ENCODE assay signal across 23 cellular contexts in the genomic region with DNA sequence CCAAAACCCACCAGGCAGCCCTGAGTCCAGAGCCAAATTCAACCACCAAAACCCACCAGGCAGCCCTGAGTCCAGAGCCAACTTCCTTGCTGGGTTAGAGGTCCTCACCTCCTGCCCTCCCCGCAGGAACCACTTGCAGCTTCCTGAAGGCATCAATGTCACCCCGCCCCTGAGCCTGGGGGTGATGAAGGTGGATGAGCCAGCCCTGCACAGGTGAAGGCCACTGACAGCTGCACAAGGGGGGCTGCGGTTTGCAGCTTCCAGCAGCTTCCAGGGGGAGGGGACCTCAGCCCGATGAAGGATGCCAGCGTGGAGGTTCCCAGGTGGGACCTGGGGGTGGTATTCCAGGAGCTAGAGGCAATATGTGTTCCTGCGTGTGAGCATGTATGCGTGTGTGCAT. TPM values are rescaled to one million over a fixed set of nuclear protein-coding genes. Genes with fewer than 3 reads are reported as not detected.
DNase-seq lines count a peak whose midpoint lies in the region; ATAC-seq and TF ChIP-seq lines count a peak whose summit lies in the region.
"Had no signal": no experiment of that assay in that cellular context is flagged by ENCODE, and none has a peak within 500 bp of the region (broad histone marks: within the 10 kb centered on the region; RNA-seq: fewer than 3 reads in every experiment).

No MANE protein-coding gene starts in this region.

- DNase-seq in CD8-positive, alpha-beta memory T cell: no peak
- DNase-seq in IMR-90 (no peak), osteoblast (ENCODE audit: insufficient read length, low spot score, missing footprints) (peak; percentile 34), GM20000 (ENCODE audit: low spot score) (no peak), NCI-H510A (lab: John Stamatoyannopoulos, UW) (no peak), foreskin fibroblast (no peak)
- no peak for DNase-seq in effector memory CD8-positive, alpha-beta T cell
- DNase-seq: activated CD4-positive, CD25-positive, alpha-beta regulatory T cell treated with anti-CD3 and anti-CD28 coated beads, Interleukin-2, amount 50 U/mL, for 72 hours; activated effector memory CD4-positive, alpha-beta T cell treated with anti-CD3 and anti-CD28 coated beads, Interleukin-2, amount 50 U/mL, for 16 hours; activated T-cell treated with anti-CD3 and anti-CD28 coated beads, Interleukin-2, amount 50 U/mL, for 1 hour; CD4-positive, CD25-positive, alpha-beta regulatory T cell; H9; left ventricle myocardium inferior; naive B cell; NCI-H1436; NCI-H2081 treated with DMSO at 0.1 percent for 48 hours; ovary; T-helper 17 cell had no signal

- H3K79me2 ChIP-seq in osteoblast (ENCODE audit: insufficient read depth, low read length): no peaks in the 10 kb centered on the region

- no peaks in the 10 kb centered on the region for H3K36me3 ChIP-seq in CD8-positive, alpha-beta memory T cell (ENCODE audit: insufficient read depth, low read length)
- H3K36me3 ChIP-seq in IMR-90 (ENCODE audit: control insufficient read depth, insufficient read depth, low read length) (no peaks in the 10 kb centered on the region; the same call in 1 of the 2 replicates), osteoblast (ENCODE audit: insufficient read depth, low read length) (no peaks in the 10 kb centered on the region)
- H3K36me3 ChIP-seq: adrenal gland, left ventricle myocardium inferior, ovary had no signal

- intact Hi-C loops in IMR-90 (cut with micrococcal nuclease): no loop called here

- no peak overlapping the region for H3K27ac ChIP-seq in CD8-positive, alpha-beta memory T cell (ENCODE audit: low read depth, low read length)
- H3K27ac ChIP-seq in IMR-90 (ENCODE audit: insufficient read depth, low read length) (no peak overlapping the region), osteoblast (ENCODE audit: low read depth, low read length) (no peak overlapping the region)
- H3K27ac ChIP-seq: adrenal gland, KMS-11, left ventricle myocardium inferior, ovary, SK-N-MC had no signal

- H4K5ac ChIP-seq in IMR-90 (ENCODE audit: low read depth, low read length): no peak overlapping the region

- TF ChIP-seq CTCF in IMR-90 (conservative IDR thresholded peaks at IDR 0.05; ENCODE audit: low read depth, low read length) (no peak), osteoblast (IDR thresholded peaks at IDR 0.05; ENCODE audit: extremely low read depth, low read depth, low read length) (no peak), GM20000 (IDR thresholded peaks at IDR 0.05; ENCODE audit: extremely low read depth, missing control alignments) (no peak), foreskin fibroblast (IDR thresholded peaks at IDR 0.05; ENCODE audit: low read depth, low read length) (no peak)

- H3K4me3 Mint-ChIP-seq in CD8-positive, alpha-beta memory T cell: peak overlapping the region in 3 of 7 donors; percentile 20 to 68 (median 27)
- peak overlapping the region; percentile 50 to 56 for H3K4me3 Mint-ChIP-seq in effector memory CD8-positive, alpha-beta T cell
- H3K4me3 Mint-ChIP-seq: H9, naive B cell, T-helper 17 cell had no signal

- TF ChIP-seq RAD21 in IMR-90 (IDR thresholded peaks at IDR 0.05; ENCODE audit: low read length): no peak

- no peak overlapping the region for H2AK9ac ChIP-seq in IMR-90 (replicated peaks; ENCODE audit: low read depth, low read length, poor library complexity)

- no peaks in the 10 kb centered on the region for H4K20me1 ChIP-seq in IMR-90 (ENCODE audit: insufficient read depth, low read length)
- no peaks in the 10 kb centered on the region for H4K20me1 ChIP-seq in osteoblast (ENCODE audit: insufficient read depth, low read length)

- H4K8ac ChIP-seq in IMR-90 (ENCODE audit: low read depth in 2 of 2, low read length in 2 of 2): no peak overlapping the region

- 90% methylated on average over 2 of the region's 7 CpGs; no CpG with 5 or more reads in 1 of the 2 experiments for WGBS in IMR-90 (ENCODE audit: extremely low coverage in 2 of 2, insufficient read length in 1 of 2), 2 experiments

- no peak overlapping the region for H3K18ac ChIP-seq in IMR-90 (ENCODE audit: low read depth, low read length)

- POLR2A ChIA-PET in CD8-positive, alpha-beta memory T cell (lab: Charles Lee): no interaction called here
- POLR2A ChIA-PET in IMR-90 (lab: Charles Lee; ENCODE audit: unreplicated experiment): no interaction called here

- dilution Hi-C loops in IMR-90 (cut with HindIII; ENCODE audit: low sequenced_read_pairs, unreplicated experiment): no loop called here

- H3K9me1 ChIP-seq in IMR-90 (ENCODE audit: insufficient read depth, low read length): peaks cover 20% of the 10 kb centered on the region

- no peak overlapping the region for H3K14ac ChIP-seq in IMR-90 (replicated peaks; ENCODE audit: low read depth, low read length)

- H3K4me1 Mint-ChIP-seq in CD8-positive, alpha-beta memory T cell: peaks cover 14 to 22% (median 14%) of the 10 kb centered on the region in 3 donors
- H3K4me1 Mint-ChIP-seq in effector memory CD8-positive, alpha-beta T cell (ENCODE audit: low read depth in 2 of 2): peaks cover 22% of the 10 kb centered on the region in 2 donors

- no peak overlapping the region for H2BK20ac ChIP-seq in IMR-90 (ENCODE audit: low read depth, low read length)

- no peaks in the 10 kb centered on the region for H3K27me3 Mint-ChIP-seq in CD8-positive, alpha-beta memory T cell
- no peaks in the 10 kb centered on the region for H3K27me3 Mint-ChIP-seq in effector memory CD8-positive, alpha-beta T cell
- H3K27me3 Mint-ChIP-seq: T-helper 17 cell had no signal

- H2AFZ ChIP-seq in IMR-90 (replicated peaks; ENCODE audit: low read length, poor library complexity) (no peak overlapping the region), osteoblast (ENCODE audit: low read length) (no peak overlapping the region)

- no peaks in the 10 kb centered on the region for H3K36me3 Mint-ChIP-seq in CD8-positive, alpha-beta memory T cell
- H3K36me3 Mint-ChIP-seq in effector memory CD8-positive, alpha-beta T cell (ENCODE audit: insufficient read depth): peaks cover 6% of the 10 kb centered on the region
- H3K36me3 Mint-ChIP-seq: CD4-positive, CD25-positive, alpha-beta regulatory T cell; naive B cell had no signal

- H3K9ac ChIP-seq in IMR-90 (ENCODE audit: low read depth, low read length): no peak overlapping the region
- H3K9ac ChIP-seq: KMS-11 had no signal

- TF ChIP-seq POLR2A in IMR-90 (IDR thresholded peaks at IDR 0.05; ENCODE audit: low read depth, low read length): no peak

- H2BK15ac ChIP-seq in IMR-90 (ENCODE audit: low read depth, low read length): no peak overlapping the region

- H3K9me3 ChIP-seq in CD8-positive, alpha-beta memory T cell (ENCODE audit: low read length): no peaks in the 10 kb centered on the region
- no peaks in the 10 kb centered on the region for H3K9me3 ChIP-seq in IMR-90 (ENCODE audit: control insufficient read depth, insufficient read depth, low read length)
- no peaks in the 10 kb centered on the region for H3K9me3 ChIP-seq in osteoblast (ENCODE audit: low read depth, low read length)
- H3K9me3 ChIP-seq: adrenal gland, body of pancreas, left ventricle myocardium inferior, ovary had no signal

- peaks cover 18% of the 10 kb centered on the region for H3K4me1 ChIP-seq in CD8-positive, alpha-beta memory T cell (ENCODE audit: insufficient read depth, low read length)
- peaks cover 20% of the 10 kb centered on the region for H3K4me1 ChIP-seq in IMR-90 (ENCODE audit: control insufficient read depth, insufficient read depth, low read length)
- peaks cover 22% of the 10 kb centered on the region for H3K4me1 ChIP-seq in osteoblast (ENCODE audit: insufficient read depth, low read length)

- H2AK5ac ChIP-seq in IMR-90 (ENCODE audit: low read depth, low read length): peak overlapping the region; percentile 68; the same call in 1 of the 2 replicates

- no peak overlapping the region for H4K91ac ChIP-seq in IMR-90 (ENCODE audit: insufficient read depth, low read depth, low read length)

- H3K4ac ChIP-seq in IMR-90 (ENCODE audit: low read depth, low read length): no peak overlapping the region

- no peak overlapping the region for H3K23ac ChIP-seq in IMR-90 (ENCODE audit: low read depth, low read length)

- H3K4me3 ChIP-seq in CD8-positive, alpha-beta memory T cell (ENCODE audit: low read length): no peak overlapping the region
- H3K4me3 ChIP-seq in IMR-90 (ENCODE audit: insufficient read depth, low read depth, low read length) (no peak overlapping the region), osteoblast (ENCODE audit: insufficient read depth, low read length) (no peak overlapping the region), foreskin fibroblast (ENCODE audit: low read depth in 1 of 2, low read length in 2 of 2) (no peak overlapping the region)
- H3K4me3 ChIP-seq: adrenal gland, body of pancreas, left ventricle myocardium inferior, ovary, SK-N-MC had no signal

- no peak overlapping the region for H3K56ac ChIP-seq in IMR-90 (ENCODE audit: extremely low read depth, insufficient read depth, low read length)

- H2BK120ac ChIP-seq in IMR-90 (ENCODE audit: low read depth, low read length): no peak overlapping the region

- no TSS peak for BruUV-seq in IMR-90 (replicated peaks; lab: Mats Ljungman, UMichigan)

- H3K4me2 ChIP-seq in IMR-90 (ENCODE audit: low read depth, low read length) (no peak overlapping the region), osteoblast (ENCODE audit: insufficient read depth, low read length) (no peak overlapping the region)
- H3K4me2 ChIP-seq: KMS-11 had no signal

- no peaks in the 10 kb centered on the region for H3K27me3 ChIP-seq in CD8-positive, alpha-beta memory T cell (ENCODE audit: insufficient read depth, low read length, poor library complexity, severe bottlenecking)
- H3K27me3 ChIP-seq in IMR-90 (ENCODE audit: control insufficient read depth, insufficient read depth, low read length) (no peaks in the 10 kb centered on the region), osteoblast (ENCODE audit: insufficient read depth, low read length) (no peaks in the 10 kb centered on the region)
- H3K27me3 ChIP-seq: adrenal gland, body of pancreas, ovary had no signal

- in situ Hi-C loops in IMR-90 (cut with MboI; ENCODE audit: low sequenced_read_pairs): no loop called here

- H3K27ac Mint-ChIP-seq in CD8-positive, alpha-beta memory T cell: peak overlapping the region in 5 of 8 donors; percentile 44 to 91 (median 64)
- H3K27ac Mint-ChIP-seq in effector memory CD8-positive, alpha-beta T cell: no peak overlapping the region
- H3K27ac Mint-ChIP-seq: H9, T-helper 17 cell had no signal

- H3K9me3 Mint-ChIP-seq in CD8-positive, alpha-beta memory T cell: no peaks in the 10 kb centered on the region
- H3K9me3 Mint-ChIP-seq in effector memory CD8-positive, alpha-beta T cell: no peaks in the 10 kb centered on the region
- H3K9me3 Mint-ChIP-seq: CD4-positive, CD25-positive, alpha-beta regulatory T cell; naive B cell had no signal

- no peak for ATAC-seq in IMR-90 (ENCODE audit: low read depth)
- peak; percentile 45 for ATAC-seq in effector memory CD8-positive, alpha-beta T cell (replicated peaks)
- ATAC-seq: T-helper 17 cell had no signal

- H2BK5ac ChIP-seq in IMR-90 (ENCODE audit: low read depth, low read length, poor library complexity, severe bottlenecking): no peak overlapping the region

- CTCF ChIA-PET in CD8-positive, alpha-beta memory T cell (lab: Charles Lee): no interaction called here
- CTCF ChIA-PET in IMR-90 (lab: Yijun Ruan, JAX): interaction anchor here (0.6 kb wide), 1 partner anchor 112 kb away, joined by 3 read pairs; no protein-coding TSS in a partner anchor

- peaks cover 0 to 4% of the 10 kb centered on the region in 2 experiments; a peak in 1 of 4 replicates for H3K79me1 ChIP-seq in IMR-90 (ENCODE audit: low read depth in 1 of 2, low read length in 2 of 2)

RNA-seq across cellular contexts. Expression of a gene that starts 7.6 kb away (rescaled TPM):
- total RNA-seq in CD8-positive, alpha-beta memory T cell: 100 to 1,000 TPM; 129 to 141 TPM
- polyA plus RNA-seq in CD8-positive, alpha-beta memory T cell: 74.6 TPM
- total RNA-seq in IMR-90 (2012; rRNA removed): 38.3 and 47.1 TPM in 2 replicates
- 144 and 186 TPM in 2 replicates for polyA plus RNA-seq in IMR-90 (2012; rRNA removed)
- 131 and 159 TPM in 2 replicates for polyA plus RNA-seq in IMR-90 (2012; cell fraction: cytosol; rRNA removed)
- polyA plus RNA-seq in IMR-90 (2012; cell fraction: nucleus; rRNA removed; ENCODE audit: low replicate concordance): 373 and 817 TPM in 2 replicates
- total RNA-seq in osteoblast: 45.4 and 50.3 TPM in 2 replicates

RNA-seq across cellular contexts. Expression of a gene that starts 36.3 kb away (rescaled TPM):
- total RNA-seq in CD8-positive, alpha-beta memory T cell: 100 to 1,000 TPM; 186 to 190 TPM
- 193 TPM for polyA plus RNA-seq in CD8-positive, alpha-beta memory T cell
- not detected in 2 replicates for total RNA-seq in IMR-90 (2012; rRNA removed)
- polyA plus RNA-seq in IMR-90 (2012; rRNA removed): not detected in 2 replicates
- polyA plus RNA-seq in IMR-90 (2012; cell fraction: cytosol; rRNA removed): 0.18 TPM in 1 of 2 replicates, not detected in the other
- 0.12 and 0.16 TPM in 2 replicates for polyA plus RNA-seq in IMR-90 (2012; cell fraction: nucleus; rRNA removed; ENCODE audit: low replicate concordance)
- not detected in 2 replicates for total RNA-seq in osteoblast
- total RNA-seq: body of pancreas, RPMI7951 had no signal

RNA-seq across cellular contexts. Expression of a gene that starts 52.2 kb away (rescaled TPM):
- total RNA-seq in CD8-positive, alpha-beta memory T cell: 10 to 100 TPM; 27.5 to 31.8 TPM
- 3.3 TPM for polyA plus RNA-seq in CD8-positive, alpha-beta memory T cell
- 49.1 and 49.7 TPM in 2 replicates for total RNA-seq in IMR-90 (2012; rRNA removed)
- 181 and 204 TPM in 2 replicates for polyA plus RNA-seq in IMR-90 (2012; rRNA removed)
- polyA plus RNA-seq in IMR-90 (2012; cell fraction: cytosol; rRNA removed): 128 and 499 TPM in 2 replicates
- 77.3 and 325 TPM in 2 replicates for polyA plus RNA-seq in IMR-90 (2012; cell fraction: nucleus; rRNA removed; ENCODE audit: low replicate concordance)
- 129 and 222 TPM in 2 replicates for total RNA-seq in osteoblast

RNA-seq across cellular contexts. Expression of a gene that starts 52.5 kb away (rescaled TPM):
- total RNA-seq in CD8-positive, alpha-beta memory T cell: 1 to 10 TPM in 1 of 2 experiments, under 1 TPM in 1; 0.49 to 1.1 TPM
- 1.9 TPM for polyA plus RNA-seq in CD8-positive, alpha-beta memory T cell
- total RNA-seq in IMR-90 (2012; rRNA removed) (1.7 and 2.3 TPM in 2 replicates), osteoblast (5.8 and 11.5 TPM in 2 replicates)
- 4.4 and 5.2 TPM in 2 replicates for polyA plus RNA-seq in IMR-90 (2012; rRNA removed)
- 4.9 and 10.8 TPM in 2 replicates for polyA plus RNA-seq in IMR-90 (2012; cell fraction: cytosol; rRNA removed)
- 1.2 and 2.4 TPM in 2 replicates for polyA plus RNA-seq in IMR-90 (2012; cell fraction: nucleus; rRNA removed; ENCODE audit: low replicate concordance)

Comparison
In these comparisons a context has a peak if more than half of its experiments do, and no peak if none do; other contexts are left out.
1. H3K27ac Mint-ChIP-seq: peak in CD8-positive, alpha-beta memory T cell (5 of 8); none in effector memory CD8-positive, alpha-beta T cell (0 of 2).
2. RNA of a gene that starts 36.3 kb away (total RNA-seq): 186 to 190 TPM in CD8-positive, alpha-beta memory T cell; not detected in IMR-90 and not detected in osteoblast; every median in the first group is over 100 times any median in the second.